Comparison of ENCODE assay signal across 8 cellular contexts in genomic region chr2:127064642-127065250, GRCh38. TPM values are rescaled to one million over a fixed set of nuclear protein-coding genes. Genes with fewer than 3 reads are reported as not detected.
DNase-seq lines count a peak whose midpoint lies in the region; ATAC-seq and TF ChIP-seq lines count a peak whose summit lies in the region.

No MANE protein-coding gene starts in this region.

- no peak overlapping the region for H3K4me3 Mint-ChIP-seq in activated CD8-positive, alpha-beta T cell treated with anti-CD3 and anti-CD28 coated beads for 36 hours
- H3K4me3 Mint-ChIP-seq in stimulated activated effector memory CD8-positive, alpha-beta T cell treated with anti-CD3 and anti-CD28 coated beads, Interleukin-12 subunit alpha, Interleukin-12 subunit beta, amount 100 ng/mL, for 72 hours: peak overlapping the region; percentile 58

- intact Hi-C loops in activated CD8-positive, alpha-beta T cell treated with anti-CD3 and anti-CD28 coated beads for 36 hours (cut with micrococcal nuclease): no loop called here

- peaks cover 34% of the 10 kb centered on the region for H3K4me1 Mint-ChIP-seq in activated CD8-positive, alpha-beta T cell treated with anti-CD3 and anti-CD28 coated beads for 36 hours (ENCODE audit: low read depth)
- peaks cover 46% of the 10 kb centered on the region for H3K4me1 Mint-ChIP-seq in stimulated activated effector memory CD8-positive, alpha-beta T cell treated with anti-CD3 and anti-CD28 coated beads, Interleukin-12 subunit alpha, Interleukin-12 subunit beta, amount 100 ng/mL, for 72 hours

- H3K27me3 Mint-ChIP-seq in activated CD8-positive, alpha-beta T cell treated with anti-CD3 and anti-CD28 coated beads for 36 hours: no peaks in the 10 kb centered on the region

- CTCF ChIA-PET in activated CD8-positive, alpha-beta T cell treated with anti-CD3 and anti-CD28 coated beads for 36 hours (lab: Charles Lee): interaction anchor here (0.8 to 1.0 kb wide), 2 partner anchors 16 kb away, joined by 3 read pairs; no protein-coding TSS in a partner anchor

- no peaks in the 10 kb centered on the region for H3K9me3 ChIP-seq in muscle layer of duodenum (ENCODE audit: control insufficient read depth in 1 of 2, low read length in 2 of 2)

- peaks cover 34% of the 10 kb centered on the region for H3K36me3 Mint-ChIP-seq in activated CD8-positive, alpha-beta T cell treated with anti-CD3 and anti-CD28 coated beads for 36 hours (ENCODE audit: low read depth)
- H3K36me3 Mint-ChIP-seq in stimulated activated effector memory CD8-positive, alpha-beta T cell treated with anti-CD3 and anti-CD28 coated beads, Interleukin-12 subunit alpha, Interleukin-12 subunit beta, amount 100 ng/mL, for 72 hours: peaks cover 65% of the 10 kb centered on the region

- H3K4me3 ChIP-seq in muscle layer of duodenum (ENCODE audit: low read depth in 1 of 2, low read length in 2 of 2): no peak overlapping the region

- peak overlapping the region; percentile 86 for H3K27ac Mint-ChIP-seq in activated CD8-positive, alpha-beta T cell treated with anti-CD3 and anti-CD28 coated beads for 36 hours
- peak overlapping the region; percentile 92 for H3K27ac Mint-ChIP-seq in stimulated activated effector memory CD8-positive, alpha-beta T cell treated with anti-CD3 and anti-CD28 coated beads, Interleukin-12 subunit alpha, Interleukin-12 subunit beta, amount 100 ng/mL, for 72 hours

- H3K4me1 ChIP-seq in muscle layer of duodenum (ENCODE audit: control insufficient read depth in 1 of 2, insufficient read depth in 2 of 2, low read length in 2 of 2): peaks cover 15 to 17% of the 10 kb centered on the region in 2 donors

- H3K9me3 Mint-ChIP-seq in activated CD8-positive, alpha-beta T cell treated with anti-CD3 and anti-CD28 coated beads for 36 hours: no peaks in the 10 kb centered on the region
- no peaks in the 10 kb centered on the region for H3K9me3 Mint-ChIP-seq in stimulated activated effector memory CD8-positive, alpha-beta T cell treated with anti-CD3 and anti-CD28 coated beads, Interleukin-12 subunit alpha, Interleukin-12 subunit beta, amount 100 ng/mL, for 72 hours

- H3K27me3 ChIP-seq in muscle layer of duodenum (ENCODE audit: low read depth, low read length): no peaks in the 10 kb centered on the region

- POLR2A ChIA-PET in activated CD8-positive, alpha-beta T cell treated with anti-CD3 and anti-CD28 coated beads for 36 hours (lab: Charles Lee): interaction anchor here (0.6 to 5.1 kb wide), 4 partner anchors 10 to 20 kb away, joined by 3 to 32 read pairs (median 5); no protein-coding TSS in a partner anchor

- DNase-seq in NCI-H226 (peak; percentile 91), epidermal melanocyte (ENCODE audit: insufficient read length, low spot score) (peak; percentile 97), NCI-H446 treated with DMSO at 0.1 percent for 48 hours (lab: John Stamatoyannopoulos, UW) (no peak)
- peak; percentile 90 for DNase-seq in activated CD8-positive, alpha-beta T cell treated with anti-CD3 and anti-CD28 coated beads for 36 hours
- peak; percentile 70 to 90 for DNase-seq in stimulated activated effector memory CD8-positive, alpha-beta T cell treated with anti-CD3 and anti-CD28 coated beads, Interleukin-12 subunit alpha, Interleukin-12 subunit beta, amount 100 ng/mL, for 72 hours (ENCODE audit: low spot score in 2 of 2)

- peak overlapping the region; percentile 60 for H3K27ac ChIP-seq in muscle layer of duodenum (ENCODE audit: low read length)

- peaks cover 8 to 34% of the 10 kb centered on the region in 2 donors for H3K36me3 ChIP-seq in muscle layer of duodenum (ENCODE audit: control insufficient read depth in 1 of 2, insufficient read depth in 2 of 2, low read length in 2 of 2)

- ATAC-seq in GM18498 (IDR thresholded peaks at IDR 0.05; ENCODE audit: unreplicated experiment) (peak; percentile 77), HG02623 (IDR thresholded peaks at IDR 0.05; ENCODE audit: unreplicated experiment) (peak; percentile 79)
- ATAC-seq in activated CD8-positive, alpha-beta T cell treated with anti-CD3 and anti-CD28 coated beads for 36 hours: peak; percentile 89
- peak; percentile 96 for ATAC-seq in stimulated activated effector memory CD8-positive, alpha-beta T cell treated with anti-CD3 and anti-CD28 coated beads, Interleukin-12 subunit alpha, Interleukin-12 subunit beta, amount 100 ng/mL, for 72 hours

- TF ChIP-seq CTCF in activated CD8-positive, alpha-beta T cell treated with anti-CD3 and anti-CD28 coated beads for 36 hours (IDR thresholded peaks at IDR 0.05): no peak

RNA-seq across cellular contexts. Expression of gene BIN1, which starts 42.2 kb away (rescaled TPM):
- 100 to 1,000 TPM in 1 of 2 experiments, 10 to 100 TPM in 1; 95.2 to 102 TPM for total RNA-seq in activated CD8-positive, alpha-beta T cell treated with anti-CD3 and anti-CD28 coated beads for 36 hours
